8 cellular contexts compared by ENCODE assay signal in genomic region chr14:100241279-100241678, GRCh38. TPM values are rescaled to one million over a fixed set of nuclear protein-coding genes. Genes with fewer than 3 reads are reported as not detected.
DNase-seq lines count a peak whose midpoint lies in the region; ATAC-seq and TF ChIP-seq lines count a peak whose summit lies in the region.

No MANE protein-coding gene starts in this region.

- H3K79me2 ChIP-seq in ACC112 (ENCODE audit: control insufficient read depth, insufficient read depth, low read length, unreplicated experiment), result peaks cover 83% of the 10 kb centered on the region
- H3K79me2 ChIP-seq in mammary epithelial cell (ENCODE audit: insufficient read depth, low read length), result peaks cover 88% of the 10 kb centered on the region

- no peak for ATAC-seq in GM19035 (IDR thresholded peaks at IDR 0.05; ENCODE audit: unreplicated experiment)

- H3K9ac ChIP-seq in HUES6 (ENCODE audit: low read length), result no peak overlapping the region
- H3K9ac ChIP-seq in mammary epithelial cell (ENCODE audit: insufficient read depth, low read length), result peak overlapping the region; percentile 83
- H3K9ac ChIP-seq in muscle layer of colon (ENCODE audit: low read length), result peak overlapping the region; percentile 99

- H3K4me3 ChIP-seq in ACC112 (ENCODE audit: low read depth, low read length) (peak overlapping the region; percentile 83), HUES6 (ENCODE audit: low read depth, low read length) (peak overlapping the region; percentile 99), mammary epithelial cell (replicated peaks in 1 of 3; ENCODE audit: insufficient read depth in 1 of 3, low read depth in 2 of 3, low read length in 3 of 3) (peak overlapping the region; percentile 66 to 81 (median 77)), muscle layer of colon (ENCODE audit: low read depth in 1 of 2, low read length in 2 of 2) (peak overlapping the region in 1 of 2 donors; percentile 63)

- WGBS in mammary epithelial cell (ENCODE audit: low coverage, missing lambda C conversion rate), result 27% methylated on average over 3 of the region's 3 CpGs

- H2AFZ ChIP-seq in ACC112 (ENCODE audit: low read length, unreplicated experiment) (no peak overlapping the region), mammary epithelial cell (ENCODE audit: low read depth, low read length) (no peak overlapping the region)

- H3K4me1 ChIP-seq in ACC112 (ENCODE audit: control insufficient read depth, insufficient read depth, low read length, unreplicated experiment), result peaks cover 32% of the 10 kb centered on the region
- peaks cover 12% of the 10 kb centered on the region for H3K4me1 ChIP-seq in HUES6 (ENCODE audit: control insufficient read depth, insufficient read depth, low read length)
- H3K4me1 ChIP-seq in mammary epithelial cell (ENCODE audit: insufficient read depth, low read length), result peaks cover 17% of the 10 kb centered on the region
- H3K4me1 ChIP-seq in muscle layer of colon (ENCODE audit: insufficient read depth, low read length), result peaks cover 48% of the 10 kb centered on the region

- DNase-seq in mammary epithelial cell (no peak), cerebellum (ENCODE audit: low spot score) (no peak), HuH-7.5 (ENCODE audit: low spot score) (no peak)
- no peak for DNase-seq in effector CD4-positive, alpha-beta T cell

- H4K20me1 ChIP-seq in mammary epithelial cell (ENCODE audit: insufficient read depth, low read length), result peaks cover 3% of the 10 kb centered on the region

- intact Hi-C loops in mammary epithelial cell (cut with micrococcal nuclease), result loop anchor here (2.0 kb wide), 1 partner anchor 42 kb away; no protein-coding TSS in a partner anchor

- peak overlapping the region; percentile 84 for H3K4me2 ChIP-seq in mammary epithelial cell (ENCODE audit: insufficient read depth, low read depth, low read length)

- no peak for TF ChIP-seq CTCF in mammary epithelial cell (conservative IDR thresholded peaks at IDR 0.05 in 1 of 2, IDR thresholded peaks at IDR 0.05 in 1 of 2; ENCODE audit: extremely low read depth in 1 of 2, insufficient read depth in 1 of 2, low read depth in 1 of 2, low read length in 2 of 2)

- H3K27ac ChIP-seq in ACC112 (ENCODE audit: low read depth, low read length), result peak overlapping the region; percentile 93
- no peak overlapping the region for H3K27ac ChIP-seq in HUES6 (ENCODE audit: low read depth, low read length)
- peak overlapping the region; percentile 79 for H3K27ac ChIP-seq in mammary epithelial cell (ENCODE audit: insufficient read depth, low read depth, low read length)
- H3K27ac ChIP-seq in muscle layer of colon (ENCODE audit: low read depth, low read length), result peak overlapping the region; percentile 68

- dilution Hi-C loops in mammary epithelial cell (cut with HindIII; ENCODE audit: low sequenced_read_pairs), result no loop called here

- CTCF ChIA-PET in mammary epithelial cell (lab: Charles Lee; ENCODE audit: low non-redundant PET), result interaction anchor here (0.6 to 0.9 kb wide), 3 partner anchors 40 to 203 kb away, joined by 4 to 13 read pairs (median 6); no protein-coding TSS in a partner anchor

- H3K9me3 ChIP-seq in HUES6 (ENCODE audit: control insufficient read depth, insufficient read depth, low read depth, low read length), result no peaks in the 10 kb centered on the region
- no peaks in the 10 kb centered on the region for H3K9me3 ChIP-seq in mammary epithelial cell (replicated peaks; ENCODE audit: insufficient read depth, low read length)
- no peaks in the 10 kb centered on the region for H3K9me3 ChIP-seq in muscle layer of colon (ENCODE audit: low read length)

- H3K27me3 ChIP-seq in ACC112 (ENCODE audit: insufficient read depth, low read length), result no peaks in the 10 kb centered on the region
- H3K27me3 ChIP-seq in HUES6 (ENCODE audit: control insufficient read depth, insufficient read depth, low read length), result no peaks in the 10 kb centered on the region
- H3K27me3 ChIP-seq in mammary epithelial cell (ENCODE audit: insufficient read depth, low read length), result no peaks in the 10 kb centered on the region
- no peaks in the 10 kb centered on the region for H3K27me3 ChIP-seq in muscle layer of colon (ENCODE audit: control insufficient read depth in 1 of 2, insufficient read depth in 2 of 2, low read length in 2 of 2)

- H3K36me3 ChIP-seq in ACC112 (ENCODE audit: insufficient read depth, low read length) (no peaks in the 10 kb centered on the region; the same call in 1 of the 2 replicates), HUES6 (ENCODE audit: control insufficient read depth, insufficient read depth, low read length) (peaks cover 7% of the 10 kb centered on the region; the same call in 1 of the 2 replicates), mammary epithelial cell (ENCODE audit: insufficient read depth, low read length) (peaks cover 1% of the 10 kb centered on the region), muscle layer of colon (ENCODE audit: insufficient read depth, low read length) (no peaks in the 10 kb centered on the region)

- BruUV-seq in mammary epithelial cell (replicated peaks; lab: Mats Ljungman, UMichigan), result no TSS peak

- in situ Hi-C loops in mammary epithelial cell (cut with MboI; ENCODE audit: low sequenced_read_pairs in 2 of 2), result no loop called here

RNA-seq across cellular contexts. Expression of gene YY1, which starts 2.3 kb away (rescaled TPM):
- 10 to 100 TPM; 42.3 to 67.0 TPM for total RNA-seq in mammary epithelial cell
- polyA plus RNA-seq in mammary epithelial cell, result 30.3 TPM
- 33.8 TPM for polyA minus RNA-seq in mammary epithelial cell
- 41.0 TPM for total RNA-seq in cerebellum
